In genomic region chr17:57443781-57444180, GRCh38 we compare ENCODE assay signal across 11 cellular contexts.
DNase-seq lines count a peak whose midpoint lies in the region; ATAC-seq and TF ChIP-seq lines count a peak whose summit lies in the region.
"Had no signal": no experiment of that assay in that cellular context is flagged by ENCODE, and none has a peak within 500 bp of the region (broad histone marks: within the 10 kb centered on the region; RNA-seq: fewer than 3 reads in every experiment).

No MANE protein-coding gene starts in this region.

- peaks cover 42% of the 10 kb centered on the region for H3K4me1 ChIP-seq in PC-3 (ENCODE audit: insufficient read depth, low read length)

- H3F3A ChIP-seq in PC-3 (ENCODE audit: low read length, unreplicated experiment), result peaks cover 5% of the 10 kb centered on the region

- H3K4me3 ChIP-seq in PC-3 (ENCODE audit: low read length), result no peak overlapping the region

- peaks cover 3% of the 10 kb centered on the region for H3K36me3 Mint-ChIP-seq in T-helper 1 cell treated with Interleukin-12 subunit alpha and Interleukin-12 subunit beta and Interleukin-4 antibody, amounts not matched to agents 30 μg/mL and 1 μg/mL, for 36 hours (ENCODE audit: low read depth)
- peaks cover 4% of the 10 kb centered on the region for H3K36me3 Mint-ChIP-seq in progenitor cell of endocrine pancreas (ENCODE audit: insufficient read depth)

- H3K9ac ChIP-seq in PC-3 (ENCODE audit: low read length), result no peak overlapping the region

- ATAC-seq in PC-3, result no peak
- no peak for ATAC-seq in GM18870 (IDR thresholded peaks at IDR 0.05; ENCODE audit: unreplicated experiment)

- H2AFZ ChIP-seq in PC-3 (ENCODE audit: low read length), result no peak overlapping the region

- peaks cover 66% of the 10 kb centered on the region for H3K4me1 Mint-ChIP-seq in T-helper 1 cell treated with Interleukin-12 subunit alpha and Interleukin-12 subunit beta and Interleukin-4 antibody, amounts not matched to agents 30 μg/mL and 1 μg/mL, for 36 hours (ENCODE audit: low read depth)
- H3K4me1 Mint-ChIP-seq in progenitor cell of endocrine pancreas (ENCODE audit: low read depth), result peaks cover 33% of the 10 kb centered on the region

- no peak overlapping the region for H3K4me2 ChIP-seq in PC-3 (ENCODE audit: low read length)

- no peaks in the 10 kb centered on the region for H4K20me1 ChIP-seq in PC-3 (ENCODE audit: low read length)

- no peaks in the 10 kb centered on the region for H3K9me3 ChIP-seq in PC-3 (ENCODE audit: low read length)

- H3K27ac ChIP-seq in PC-3 (ENCODE audit: low read length), result peak overlapping the region; percentile 8; the same call in 1 of the 2 replicates
- peak overlapping the region; percentile 70 for H3K27ac ChIP-seq in caudate nucleus (ENCODE audit: low read depth, low read length)
- H3K27ac ChIP-seq: 22Rv1 had no signal

- no TSS peak for BruUV-seq in PC-3 (replicated peaks; lab: Mats Ljungman, UMichigan)

- CTCF ChIA-PET in PC-3 (lab: Charles Lee), result no interaction called here

- no peaks in the 10 kb centered on the region for H3K79me2 ChIP-seq in PC-3 (ENCODE audit: low read length)

- peak overlapping the region; percentile 93 for H3K27ac Mint-ChIP-seq in T-helper 1 cell treated with Interleukin-12 subunit alpha and Interleukin-12 subunit beta and Interleukin-4 antibody, amounts not matched to agents 30 μg/mL and 1 μg/mL, for 36 hours
- H3K27ac Mint-ChIP-seq in progenitor cell of endocrine pancreas, result peak overlapping the region; percentile 29

- H3K9me3 Mint-ChIP-seq in T-helper 1 cell treated with Interleukin-12 subunit alpha and Interleukin-12 subunit beta and Interleukin-4 antibody, amounts not matched to agents 30 μg/mL and 1 μg/mL, for 36 hours, result no peaks in the 10 kb centered on the region
- H3K9me3 Mint-ChIP-seq in progenitor cell of endocrine pancreas (ENCODE audit: low read depth), result no peaks in the 10 kb centered on the region

- no peak overlapping the region for H3K4me3 Mint-ChIP-seq in T-helper 1 cell treated with Interleukin-12 subunit alpha and Interleukin-12 subunit beta and Interleukin-4 antibody, amounts not matched to agents 30 μg/mL and 1 μg/mL, for 36 hours
- no peak overlapping the region for H3K4me3 Mint-ChIP-seq in progenitor cell of endocrine pancreas (ENCODE audit: low read depth)

- no peaks in the 10 kb centered on the region for H3K36me3 ChIP-seq in PC-3 (ENCODE audit: low read depth, low read length)

- no peaks in the 10 kb centered on the region for H3K9me2 ChIP-seq in PC-3 (replicated peaks; ENCODE audit: low read length)

- POLR2A ChIA-PET in PC-3 (lab: Charles Lee; ENCODE audit: unreplicated experiment), result no interaction called here

- TF ChIP-seq CTCF in PC-3 (conservative IDR thresholded peaks at IDR 0.05; ENCODE audit: low read depth, low read length), result no peak
- no peak for TF ChIP-seq CTCF in progenitor cell of endocrine pancreas (IDR thresholded peaks at IDR 0.05; ENCODE audit: unreplicated experiment)

- no peaks in the 10 kb centered on the region for H3K27me3 ChIP-seq in PC-3 (ENCODE audit: low read length)

- no peaks in the 10 kb centered on the region for H3K27me3 Mint-ChIP-seq in T-helper 1 cell treated with Interleukin-12 subunit alpha and Interleukin-12 subunit beta and Interleukin-4 antibody, amounts not matched to agents 30 μg/mL and 1 μg/mL, for 36 hours (ENCODE audit: low read depth)
- no peaks in the 10 kb centered on the region for H3K27me3 Mint-ChIP-seq in progenitor cell of endocrine pancreas

- no peak for DNase-seq in T-helper 1 cell
- DNase-seq in PC-3, result no peak
- no peak for DNase-seq in caudate nucleus (lab: John Stamatoyannopoulos, UW)
- no peak for DNase-seq in progenitor cell of endocrine pancreas (ENCODE audit: low spot score, unreplicated experiment)
- DNase-seq in islet precursor cell, result no peak
- no peak for DNase-seq in DMS 273 (lab: John Stamatoyannopoulos, UW; ENCODE audit: unreplicated experiment)
- DNase-seq: NCI-H345, SW 1271 had no signal

- intact Hi-C loops in PC-3 (cut with micrococcal nuclease), result loop anchor here (5.0 kb wide), 1 partner anchor 186 kb away; the partner anchor contains the start of gene MSI2
